ENCODE assay signal across 31 cellular contexts in genomic region chr1:206121269-206121668, GRCh38. TPM values are rescaled to one million over a fixed set of nuclear protein-coding genes. Genes with fewer than 3 reads are reported as not detected.
"Had no signal": no experiment of that assay in that cellular context is flagged by ENCODE, and none has a peak within 500 bp of the region (broad histone marks: within the 10 kb centered on the region; RNA-seq: fewer than 3 reads in every experiment).

No MANE protein-coding gene starts in this region.

- H3K4me3 ChIP-seq: stomach, suprapubic skin, testis, thoracic aorta, thyroid gland, tibial artery, tibial nerve, transverse colon, upper lobe of left lung, upper lobe of right lung, uterus, vagina had no signal

- H3K36me3 ChIP-seq: stomach, suprapubic skin, thoracic aorta, thyroid gland, tibial artery, tibial nerve, transverse colon, upper lobe of left lung, upper lobe of right lung, uterus, vagina had no signal

- H3K27ac ChIP-seq: stomach, suprapubic skin, testis, thoracic aorta, thyroid gland, tibial artery, tibial nerve, transverse colon, upper lobe of left lung, upper lobe of right lung, uterus, vagina had no signal

- FAIRE-seq: urothelium cell line had no signal

- H3K27me3 ChIP-seq: testis, thyroid gland, tibial artery, uterus, vagina had no signal

- ATAC-seq: stimulated activated effector memory CD8-positive, alpha-beta T cell treated with anti-CD3 and anti-CD28 coated beads, Interleukin-12 subunit alpha, Interleukin-12 subunit beta, amount 100 ng/mL, for 72 hours; stimulated activated memory B cell treated with anti-CD40 and anti-IgM and Interleukin-4, amounts not matched to agents 10 μg/mL and 1 μg/mL and 100 μg/mL, for 72 hours; stimulated activated naive B cell treated with anti-CD40 and anti-IgM and Interleukin-4, amounts not matched to agents 10 μg/mL and 1 μg/mL and 100 μg/mL, for 72 hours; stimulated activated naive CD8-positive, alpha-beta T cell treated with anti-CD3 and anti-CD28 coated beads, Interleukin-15, amount 100 ng/mL, for 72 hours; stimulated activated naive CD8-positive, alpha-beta T cell treated with anti-CD3 and anti-CD28 coated beads, Interleukin-15, Interleukin-2, amounts not matched to agents 100 U/mL and 50 U/mL, for 24 hours; upper lobe of right lung had no signal

- DNase-seq: stimulated activated CD4-positive, alpha-beta T cell treated with anti-CD3 and anti-CD28 coated beads, Interleukin-2, amount 100 ng/mL, for 48 hours; stimulated activated CD4-positive, alpha-beta T cell treated with anti-CD3 and anti-CD28 coated beads, Interleukin-4, amount 100 ng/mL, for 1 hour; stimulated activated CD4-positive, alpha-beta T cell treated with anti-CD3 and anti-CD28 coated beads, Interleukin-4, amount 100 ng/mL, for 24 hours; stimulated activated CD4-positive, alpha-beta T cell treated with anti-CD3 and anti-CD28 coated beads, Interleukin-4, amount 100 ng/mL, for 4 hours; stimulated activated CD8-positive, alpha-beta memory T cell treated with anti-CD3 and anti-CD28 coated beads, Interleukin-4, amount 100 ng/mL, for 48 hours; stimulated activated naive B cell treated with anti-CD40 and anti-IgM and Interleukin-4, amounts not matched to agents 10 μg/mL and 1 μg/mL and 100 μg/mL, for 72 hours; stimulated activated naive CD4-positive, alpha-beta T cell; stimulated activated naive CD4-positive, alpha-beta T cell treated with Interleukin-2 at 50 U/mL for 16 hours; stimulated activated naive CD8-positive, alpha-beta T cell treated with anti-CD3 and anti-CD28 coated beads, Interleukin-15, amount 100 ng/mL, for 72 hours; stimulated activated naive CD8-positive, alpha-beta T cell treated with anti-CD3 and anti-CD28 coated beads, Interleukin-15, Interleukin-2, amounts not matched to agents 100 U/mL and 50 U/mL, for 24 hours; stomach; substantia nigra; testis; thyroid gland; tibial artery; transverse colon; trophoblast cell; upper lobe of left lung; upper lobe of right lung; uterus had no signal

- H3K9me3 ChIP-seq: suprapubic skin, testis, thyroid gland, upper lobe of right lung, vagina had no signal

RNA-seq across cellular contexts. Expression of gene AVPR1B, which starts 4.1 kb away (rescaled TPM):
- total RNA-seq: subcutaneous adipose tissue, suprapubic skin, temporal lobe, testis, thoracic aorta, tibial nerve, upper lobe of left lung, upper lobe of right lung, ureter, urinary bladder, vagina had no signal
- polyA plus RNA-seq: urinary bladder had no signal
